1 cellular context compared by ENCODE assay signal in genomic region chr4:123415977-123416376, GRCh38.
TF ChIP-seq lines count a peak whose summit lies in the region.

No MANE protein-coding gene starts in this region.

TF ChIP-seq in HepG2, 621 proteins besides CTCF, POLR2A, EP300 and RAD21 (continued from another document and continues in another):
- TF ChIP-seq THAP9 (CRISPR knock-in tag; IDR thresholded peaks at IDR 0.05; ENCODE audit: borderline replicate concordance) = no peak
- TF ChIP-seq ZNF557 (CRISPR knock-in tag; IDR thresholded peaks at IDR 0.05) = no peak
- TF ChIP-seq ZFY (CRISPR knock-in tag; IDR thresholded peaks at IDR 0.05) = no peak
- TF ChIP-seq BHLHE40 (IDR thresholded peaks at IDR 0.05; ENCODE audit: low read length) = no peak
- no peak for TF ChIP-seq ZXDC (CRISPR knock-in tag; IDR thresholded peaks at IDR 0.05)
- no peak for TF ChIP-seq SALL2 (CRISPR knock-in tag; IDR thresholded peaks at IDR 0.05)
- TF ChIP-seq SMAD1 (CRISPR knock-in tag; IDR thresholded peaks at IDR 0.05; ENCODE audit: borderline replicate concordance, low read depth) = no peak
- peak; percentile 67 for TF ChIP-seq BCL6 (CRISPR knock-in tag; IDR thresholded peaks at IDR 0.05)
- TF ChIP-seq ZSCAN25 (CRISPR knock-in tag; IDR thresholded peaks at IDR 0.05) = no peak
- no peak for TF ChIP-seq HIVEP1 (CRISPR knock-in tag; IDR thresholded peaks at IDR 0.05)
- no peak for TF ChIP-seq HOXD1 (CRISPR knock-in tag; IDR thresholded peaks at IDR 0.05)
- no peak for TF ChIP-seq ARID4A (CRISPR knock-in tag; IDR thresholded peaks at IDR 0.05; ENCODE audit: borderline replicate concordance)
- TF ChIP-seq TIGD3 (CRISPR knock-in tag; IDR thresholded peaks at IDR 0.05; ENCODE audit: borderline replicate concordance) = no peak
- no peak for TF ChIP-seq BCL3 (CRISPR knock-in tag; IDR thresholded peaks at IDR 0.05)
- TF ChIP-seq THAP7 (CRISPR knock-in tag; IDR thresholded peaks at IDR 0.05) = no peak
- TF ChIP-seq ZBTB20 (CRISPR knock-in tag; IDR thresholded peaks at IDR 0.05; ENCODE audit: borderline replicate concordance, low read depth) = peak; percentile 75; the same call in 1 of the 2 replicates
- peak; percentile 90; the same call in 1 of the 2 replicates for TF ChIP-seq ZNF503 (CRISPR knock-in tag; IDR thresholded peaks at IDR 0.05)
- peak; percentile 85; the same call in 1 of the 2 replicates for TF ChIP-seq GATA4 (IDR thresholded peaks at IDR 0.05; ENCODE audit: borderline replicate concordance, low read depth)
- no peak for TF ChIP-seq RARG (CRISPR knock-in tag; IDR thresholded peaks at IDR 0.05; ENCODE audit: low read depth)
- TF ChIP-seq SRSF1 (optimal IDR thresholded peaks at IDR 0.05; ENCODE audit: low read depth, low read length) = no peak
- TF ChIP-seq ZNF432 (CRISPR knock-in tag; IDR thresholded peaks at IDR 0.05; ENCODE audit: borderline replicate concordance) = no peak
- TF ChIP-seq TBX2 (CRISPR knock-in tag; IDR thresholded peaks at IDR 0.05; ENCODE audit: borderline replicate concordance) = peak; percentile 85
- no peak for TF ChIP-seq ZNF547 (CRISPR knock-in tag; IDR thresholded peaks at IDR 0.05)
- no peak for TF ChIP-seq ATAD3A (CRISPR knock-in tag; IDR thresholded peaks at IDR 0.05)
- peak; percentile 96 for TF ChIP-seq MED1 (CRISPR knock-in tag; IDR thresholded peaks at IDR 0.05)
- TF ChIP-seq ZNF558 (CRISPR knock-in tag; IDR thresholded peaks at IDR 0.05; ENCODE audit: borderline replicate concordance) = no peak
- TF ChIP-seq RXRA (CRISPR knock-in tag; IDR thresholded peaks at IDR 0.05) = peak; percentile 24; the same call in 1 of the 2 replicates
- TF ChIP-seq ZBTB25 (CRISPR knock-in tag; IDR thresholded peaks at IDR 0.05) = no peak
- TF ChIP-seq ELF1 (CRISPR knock-in tag; IDR thresholded peaks at IDR 0.05) = no peak
- no peak for TF ChIP-seq ZNF772 (CRISPR knock-in tag; IDR thresholded peaks at IDR 0.05)
- peak; percentile 70; the same call in 1 of the 2 replicates for TF ChIP-seq SKIL (CRISPR knock-in tag; IDR thresholded peaks at IDR 0.05; ENCODE audit: borderline replicate concordance)
- TF ChIP-seq ZNF720 (CRISPR knock-in tag; IDR thresholded peaks at IDR 0.05) = no peak
- no peak for TF ChIP-seq NFIB (CRISPR knock-in tag; IDR thresholded peaks at IDR 0.05; ENCODE audit: borderline replicate concordance)
- TF ChIP-seq GFI1 (CRISPR knock-in tag; IDR thresholded peaks at IDR 0.05; ENCODE audit: borderline replicate concordance) = no peak; the same call in 1 of the 2 replicates
- TF ChIP-seq ZNF709 (CRISPR knock-in tag; IDR thresholded peaks at IDR 0.05) = no peak
- TF ChIP-seq ZNF580 (CRISPR knock-in tag; IDR thresholded peaks at IDR 0.05; ENCODE audit: borderline replicate concordance, low read depth) = no peak
- TF ChIP-seq ZNF850 (CRISPR knock-in tag; conservative IDR thresholded peaks at IDR 0.05) = no peak
- no peak for TF ChIP-seq SPEN (CRISPR knock-in tag; IDR thresholded peaks at IDR 0.05; ENCODE audit: low read depth)
- TF ChIP-seq MXI1 (IDR thresholded peaks at IDR 0.05; ENCODE audit: borderline replicate concordance, low read depth, low read length) = no peak
- TF ChIP-seq RXRB (CRISPR knock-in tag; IDR thresholded peaks at IDR 0.05; ENCODE audit: borderline replicate concordance) = peak; percentile 84
- TF ChIP-seq ZBTB14 (CRISPR knock-in tag; IDR thresholded peaks at IDR 0.05) = no peak
- no peak for TF ChIP-seq ZNF232 (CRISPR knock-in tag; IDR thresholded peaks at IDR 0.05; ENCODE audit: borderline replicate concordance)
- no peak for TF ChIP-seq DR1 (CRISPR knock-in tag; IDR thresholded peaks at IDR 0.05)
- TF ChIP-seq ZNF263 (CRISPR knock-in tag; IDR thresholded peaks at IDR 0.05) = no peak
